ENCODE assay signal across 12 cellular contexts in genomic region chr1:51203121-51203873, GRCh38. TPM values are rescaled to one million over a fixed set of nuclear protein-coding genes. Genes with fewer than 3 reads are reported as not detected.
DNase-seq lines count a peak whose midpoint lies in the region; ATAC-seq and TF ChIP-seq lines count a peak whose summit lies in the region.
"Had no signal": no experiment of that assay in that cellular context is flagged by ENCODE, and none has a peak within 500 bp of the region (broad histone marks: within the 10 kb centered on the region; RNA-seq: fewer than 3 reads in every experiment).

No MANE protein-coding gene starts in this region.

- ATAC-seq in GM18511 (IDR thresholded peaks at IDR 0.05; ENCODE audit: unreplicated experiment) = peak; percentile 74
- peak; percentile 96 for ATAC-seq in GM19395 (IDR thresholded peaks at IDR 0.05; ENCODE audit: unreplicated experiment)
- ATAC-seq in HG02938 (IDR thresholded peaks at IDR 0.05; ENCODE audit: unreplicated experiment) = peak; percentile 82
- ATAC-seq in activated T-helper 17 cell treated with anti-CD3 and anti-CD28 coated beads, Interleukin-2, amount 50 U/mL, for 72 hours (replicated peaks) = peak; percentile 56
- ATAC-seq: psoas muscle had no signal

- TF ChIP-seq CTCF in Caco-2 (IDR thresholded peaks at IDR 0.05; ENCODE audit: insufficient read depth in 1 of 2, low read depth in 1 of 2, low read length in 1 of 2, severe bottlenecking in 1 of 2, unreplicated experiment in 1 of 2) = no peak

- H3K27me3 ChIP-seq in Caco-2 (replicated peaks; ENCODE audit: control insufficient read depth, insufficient read depth, low read length) = no peaks in the 10 kb centered on the region
- H3K27me3 ChIP-seq in H7 (ENCODE audit: control insufficient read depth, insufficient read depth, low read length) = no peaks in the 10 kb centered on the region

- no peaks in the 10 kb centered on the region for H3K9me3 ChIP-seq in Caco-2
- H3K9me3 ChIP-seq: psoas muscle had no signal

- no peak for DNase-seq in Caco-2
- no peak for DNase-seq in H7
- no peak for DNase-seq in activated CD4-positive, alpha-beta T cell treated with anti-CD3 and anti-CD28 coated beads, Interleukin-2, amount 50 U/mL, for 48 hours
- DNase-seq: Calu3; NCI-H187 treated with DMSO at 0.1 percent for 48 hours; psoas muscle; stimulated activated CD4-positive, alpha-beta T cell treated with anti-CD3 and anti-CD28 coated beads, Interleukin-4, amount 100 ng/mL, for 1 hour had no signal

- POLR2A ChIA-PET in Caco-2 (lab: Charles Lee) = no interaction called here

- H3K9me3 Mint-ChIP-seq in activated T-helper 17 cell treated with anti-CD3 and anti-CD28 coated beads, Interleukin-2, amount 50 U/mL, for 72 hours = no peaks in the 10 kb centered on the region
- H3K9me3 Mint-ChIP-seq in Caco-2 (ENCODE audit: unreplicated experiment) = no peaks in the 10 kb centered on the region
- H3K9me3 Mint-ChIP-seq: stimulated activated naive CD8-positive, alpha-beta T cell treated with anti-CD3 and anti-CD28 coated beads, Interleukin-15, Interleukin-2, amounts not matched to agents 100 ng/mL and 50 ng/mL, for 24 hours had no signal

- H3K4me1 Mint-ChIP-seq in activated T-helper 17 cell treated with anti-CD3 and anti-CD28 coated beads, Interleukin-2, amount 50 U/mL, for 72 hours = no peaks in the 10 kb centered on the region
- H3K4me1 Mint-ChIP-seq in Caco-2 (ENCODE audit: low read depth, unreplicated experiment) = no peaks in the 10 kb centered on the region

- CTCF ChIA-PET in Caco-2 (lab: Charles Lee) = no interaction called here

- H3K4me3 Mint-ChIP-seq in activated T-helper 17 cell treated with anti-CD3 and anti-CD28 coated beads, Interleukin-2, amount 50 U/mL, for 72 hours = no peak overlapping the region
- no peak overlapping the region for H3K4me3 Mint-ChIP-seq in Caco-2 (ENCODE audit: unreplicated experiment)
- H3K4me3 Mint-ChIP-seq: stimulated activated naive CD8-positive, alpha-beta T cell treated with anti-CD3 and anti-CD28 coated beads, Interleukin-15, Interleukin-2, amounts not matched to agents 100 ng/mL and 50 ng/mL, for 24 hours had no signal

- no peak overlapping the region for H3K27ac Mint-ChIP-seq in activated T-helper 17 cell treated with anti-CD3 and anti-CD28 coated beads, Interleukin-2, amount 50 U/mL, for 72 hours
- no peak overlapping the region for H3K27ac Mint-ChIP-seq in Caco-2 (ENCODE audit: unreplicated experiment)
- H3K27ac Mint-ChIP-seq: stimulated activated naive CD8-positive, alpha-beta T cell treated with anti-CD3 and anti-CD28 coated beads, Interleukin-15, Interleukin-2, amounts not matched to agents 100 ng/mL and 50 ng/mL, for 24 hours had no signal

- no TSS peak for BruUV-seq in Caco-2 (replicated peaks; lab: Mats Ljungman, UMichigan)

- H3K36me3 Mint-ChIP-seq in activated T-helper 17 cell treated with anti-CD3 and anti-CD28 coated beads, Interleukin-2, amount 50 U/mL, for 72 hours (ENCODE audit: low read depth) = no peaks in the 10 kb centered on the region
- H3K36me3 Mint-ChIP-seq in Caco-2 (ENCODE audit: insufficient read depth, unreplicated experiment) = no peaks in the 10 kb centered on the region

- no peaks in the 10 kb centered on the region for H3K4me1 ChIP-seq in Caco-2
- H3K4me1 ChIP-seq: psoas muscle had no signal

- H3K36me3 ChIP-seq in Caco-2 (ENCODE audit: control insufficient read depth, insufficient read depth, low read length) = no peaks in the 10 kb centered on the region
- no peaks in the 10 kb centered on the region for H3K36me3 ChIP-seq in H7 (replicated peaks; ENCODE audit: control insufficient read depth, insufficient read depth, low read length)

- H3K27me3 Mint-ChIP-seq in activated T-helper 17 cell treated with anti-CD3 and anti-CD28 coated beads, Interleukin-2, amount 50 U/mL, for 72 hours = no peaks in the 10 kb centered on the region
- no peaks in the 10 kb centered on the region for H3K27me3 Mint-ChIP-seq in Caco-2 (ENCODE audit: insufficient read depth, unreplicated experiment)
- H3K27me3 Mint-ChIP-seq: stimulated activated naive CD8-positive, alpha-beta T cell treated with anti-CD3 and anti-CD28 coated beads, Interleukin-15, Interleukin-2, amounts not matched to agents 100 ng/mL and 50 ng/mL, for 24 hours had no signal

- no peak overlapping the region for H3K4me3 ChIP-seq in Caco-2 (ENCODE audit: low read depth, low read length)
- H3K4me3 ChIP-seq in H7 (ENCODE audit: insufficient read depth, low read depth, low read length) = no peak overlapping the region
- H3K4me3 ChIP-seq: psoas muscle had no signal

- intact Hi-C loops in Caco-2 (cut with micrococcal nuclease; ENCODE audit: unreplicated experiment) = no loop called here

RNA-seq across cellular contexts. Expression of gene RNF11, which starts 32.8 kb away (rescaled TPM):
- total RNA-seq in activated T-helper 17 cell treated with anti-CD3 and anti-CD28 coated beads, Interleukin-2, amount 50 U/mL, for 72 hours = 10 to 100 TPM; 23.6 to 30.3 TPM
- total RNA-seq in Caco-2 (2022) = 40.3 and 44.1 TPM in 2 replicates
- total RNA-seq in H7 (2014; rRNA removed; shearing (Covaris generic)) = 94.8 and 99.3 TPM in 2 replicates
